ENCODE assay signal across 9 cellular contexts in the genomic region with DNA sequence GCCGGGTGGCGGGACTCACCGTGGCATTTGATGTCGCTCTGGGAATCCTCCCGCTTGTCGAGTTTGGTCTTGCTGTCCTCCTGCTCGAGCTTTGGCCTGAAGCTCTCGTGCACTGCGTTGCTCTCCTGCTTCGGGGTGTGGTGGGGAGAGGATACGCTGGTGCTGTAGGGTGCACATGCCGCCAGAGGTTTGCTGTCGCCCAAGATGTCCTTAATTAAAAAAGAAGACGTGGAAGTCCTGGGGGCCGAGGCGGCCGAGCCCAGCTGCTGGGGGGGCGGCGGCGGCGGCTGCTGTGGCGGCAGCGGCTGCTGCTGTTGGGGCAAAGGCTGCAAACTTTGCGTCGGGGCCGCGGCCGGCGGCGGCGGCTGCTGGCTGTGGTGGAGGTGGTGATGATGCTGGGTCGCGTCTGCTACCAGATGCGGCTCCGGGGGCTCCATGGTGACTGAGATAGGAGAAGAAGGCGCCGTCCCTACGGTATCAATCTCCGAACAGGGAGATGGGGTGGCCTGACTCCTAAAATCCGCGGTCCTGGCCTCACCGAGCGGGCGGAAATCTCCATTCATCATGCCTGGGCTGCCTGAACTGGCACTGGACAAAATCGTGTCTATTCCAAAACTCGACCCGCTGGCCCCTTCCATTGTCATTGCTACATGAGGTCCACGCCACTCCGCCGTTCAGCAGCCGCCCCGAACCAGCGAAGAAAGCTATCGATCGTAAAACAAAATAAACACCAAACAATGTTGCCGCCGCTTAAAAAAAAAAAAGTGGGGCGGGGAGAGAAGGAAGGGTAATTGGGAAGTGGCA. TPM values are rescaled to one million over a fixed set of nuclear protein-coding genes. Genes with fewer than 3 reads are reported as not detected.
DNase-seq lines count a peak whose midpoint lies in the region; ATAC-seq, FAIRE-seq and TF ChIP-seq lines count a peak whose summit lies in the region.
"Had no signal": no experiment of that assay in that cellular context is flagged by ENCODE, and none has a peak within 500 bp of the region (broad histone marks: within the 10 kb centered on the region; RNA-seq: fewer than 3 reads in every experiment).

A gene (minus strand): TSS at position 751 of the 804 bp plus-strand sequence. CDS start 107 bp downstream, at position 644.

- no peak for FAIRE-seq in astrocyte (lab: Jason Lieb, UNC)
- FAIRE-seq: bronchial epithelial cell had no signal

- peaks cover 0 to 6% (median 0%) of the 10 kb centered on the region in 11 donors for H3K9me3 ChIP-seq in heart right ventricle
- peaks cover 0 to 6% of the 10 kb centered on the region in 2 donors for H3K9me3 ChIP-seq in right atrium auricular region
- no peaks in the 10 kb centered on the region for H3K9me3 ChIP-seq in astrocyte (ENCODE audit: insufficient read depth, low read depth, low read length)
- peaks cover 0 to 24% of the 10 kb centered on the region in 2 donors for H3K9me3 ChIP-seq in lung (ENCODE audit: control insufficient read depth in 2 of 2, insufficient read depth in 1 of 2, low read length in 1 of 2)
- no peaks in the 10 kb centered on the region for H3K9me3 ChIP-seq in upper lobe of right lung

- WGBS in heart right ventricle, 2 donors: 2 to 4% methylated on average over 58 of the region's 58 CpGs
- 6 to 9% methylated on average over 56 to 58 of the region's 58 CpGs for WGBS in lung, 2 donors

- H3K27ac ChIP-seq in heart right ventricle (no peak within 1 kb of the TSS), right atrium auricular region (no peak within 1 kb of the TSS), astrocyte (ENCODE audit: low read depth, low read length) (no peak within 1 kb of the TSS), lung (ENCODE audit: low read depth in 1 of 2, low read length in 1 of 2) (no peak within 1 kb of the TSS), upper lobe of right lung (no peak within 1 kb of the TSS)

- H3K27me3 ChIP-seq in heart right ventricle: peaks cover 61 to 100% (median 99%) of the 10 kb centered on the region in 7 donors
- peaks cover 48 to 72% of the 10 kb centered on the region in 2 donors for H3K27me3 ChIP-seq in right atrium auricular region
- H3K27me3 ChIP-seq in astrocyte (ENCODE audit: insufficient read depth, low read length): peaks cover 90% of the 10 kb centered on the region
- H3K27me3 ChIP-seq in lung (ENCODE audit: control insufficient read depth, insufficient read depth): no peaks in the 10 kb centered on the region
- H3K27me3 ChIP-seq in upper lobe of right lung: peaks cover 94% of the 10 kb centered on the region

- peaks cover 3% of the 10 kb centered on the region for H3K36me3 Mint-ChIP-seq in astrocyte (ENCODE audit: low read depth, unreplicated experiment)

- peak within 1 kb of the TSS; percentile 61 for H2AFZ ChIP-seq in astrocyte (ENCODE audit: low read depth, low read length)

- H3K36me3 ChIP-seq in heart right ventricle (no peaks in the 10 kb centered on the region), right atrium auricular region (no peaks in the 10 kb centered on the region), astrocyte (ENCODE audit: insufficient read depth, low read length) (no peaks in the 10 kb centered on the region), lung (ENCODE audit: control insufficient read depth in 2 of 2, insufficient read depth in 2 of 2, low read length in 2 of 2) (no peaks in the 10 kb centered on the region), upper lobe of right lung (no peaks in the 10 kb centered on the region)

- H3K4me3 ChIP-seq in heart right ventricle (peak within 1 kb of the TSS in 9 of 10 donors; percentile 10 to 43 (median 38)), right atrium auricular region (peak within 1 kb of the TSS in 1 of 2 donors; percentile 35), astrocyte (ENCODE audit: insufficient read depth, low read depth, low read length) (no peak within 1 kb of the TSS), lung (peak within 1 kb of the TSS; percentile 44), upper lobe of right lung (peak within 1 kb of the TSS; percentile 14)

- peaks cover 85% of the 10 kb centered on the region for H3K27me3 Mint-ChIP-seq in astrocyte (ENCODE audit: low read depth, unreplicated experiment)

- peak within 1 kb of the TSS; percentile 81 for H3K27ac Mint-ChIP-seq in astrocyte (ENCODE audit: unreplicated experiment)

- peak within 1 kb of the TSS; percentile 76 for H3K4me3 Mint-ChIP-seq in astrocyte (ENCODE audit: unreplicated experiment)

- peak within 1 kb of the TSS; percentile 82 for H3K4me2 ChIP-seq in astrocyte (ENCODE audit: low read length)

- ATAC-seq in heart right ventricle (no peak), lung (ENCODE audit: insufficient read depth, low FRiP score) (no peak), upper lobe of right lung (no peak), GM21360 (IDR thresholded peaks at IDR 0.05; ENCODE audit: unreplicated experiment) (no peak)

- peaks cover 5% of the 10 kb centered on the region for H3K4me1 Mint-ChIP-seq in astrocyte (ENCODE audit: low read depth, unreplicated experiment)

- H3K9ac ChIP-seq in astrocyte (ENCODE audit: low read length): no peak within 1 kb of the TSS

- no peaks in the 10 kb centered on the region for H4K20me1 ChIP-seq in astrocyte (ENCODE audit: insufficient read depth, low read length)

- intact Hi-C loops in heart right ventricle (cut with DNase I) (loop anchor here in 1 of 10 donors (10.0 kb wide), 1 partner anchor 308 kb away; a partner anchor contains a TSS), upper lobe of right lung (cut with DNase I) (no loop called here)

- no peaks in the 10 kb centered on the region for H3K79me2 ChIP-seq in astrocyte (ENCODE audit: insufficient read depth, low read length)

- peaks cover 9 to 25% (median 13%) of the 10 kb centered on the region in 9 donors for H3K4me1 ChIP-seq in heart right ventricle
- peaks cover 0 to 35% of the 10 kb centered on the region in 2 donors for H3K4me1 ChIP-seq in right atrium auricular region
- no peaks in the 10 kb centered on the region for H3K4me1 ChIP-seq in astrocyte (ENCODE audit: insufficient read depth, low read length)
- peaks cover 0 to 10% of the 10 kb centered on the region in 2 donors for H3K4me1 ChIP-seq in lung (ENCODE audit: control insufficient read depth in 2 of 2, insufficient read depth in 2 of 2, low read length in 2 of 2)
- H3K4me1 ChIP-seq in upper lobe of right lung: peaks cover 15% of the 10 kb centered on the region

- no peak for TF ChIP-seq CTCF in heart right ventricle (IDR thresholded peaks at IDR 0.05)
- TF ChIP-seq CTCF in right atrium auricular region (IDR thresholded peaks at IDR 0.05): no peak
- no peak for TF ChIP-seq CTCF in astrocyte (IDR thresholded peaks at IDR 0.05; ENCODE audit: insufficient read depth, low read depth, low read length)
- no peak for TF ChIP-seq CTCF in lung (IDR thresholded peaks at IDR 0.05; ENCODE audit: control extremely low read depth, extremely low read depth)
- TF ChIP-seq CTCF in upper lobe of right lung (IDR thresholded peaks at IDR 0.05): no peak

- peaks cover 8% of the 10 kb centered on the region for H3K9me3 Mint-ChIP-seq in astrocyte (ENCODE audit: unreplicated experiment)

- DNase-seq in heart right ventricle (no peak), right atrium auricular region (ENCODE audit: low spot score) (no peak), astrocyte (ENCODE audit: low read depth) (no peak), lung (ENCODE audit: low spot score) (no peak), upper lobe of right lung (no peak), COR-L47 (lab: John Stamatoyannopoulos, UW) (no peak), HK-2 (ENCODE audit: unreplicated experiment) (no peak)

RNA-seq across cellular contexts. Expression of the gene that starts here (rescaled TPM):
- total RNA-seq in heart right ventricle (under 1 TPM in 1 of 10 donors, not detected in 9; 0.13 TPM), right atrium auricular region (not detected), astrocyte (not detected in 2 replicates), lung (not detected), upper lobe of right lung (not detected)
- polyA plus RNA-seq in heart right ventricle (not detected), lung (not detected)
- total RNA-seq: bronchial epithelial cell had no signal
